Comparison of ENCODE assay signal across 8 cellular contexts in genomic region chr15:30626632-30627031, GRCh38. TPM values are rescaled to one million over a fixed set of nuclear protein-coding genes. Genes with fewer than 3 reads are reported as not detected.
A peak's percentile ranks its signal among the peaks of the same experiment; 100 is the strongest.
DNase-seq lines count a peak whose midpoint lies in the region; ATAC-seq and TF ChIP-seq lines count a peak whose summit lies in the region.
"Not testable (repeated sequence)": the region's sequence is repeated elsewhere in the genome, so short reads cannot be mapped to it uniquely, and the experiment has no call there.

No MANE protein-coding gene starts in this region.

- not testable (repeated sequence) for H3K27me3 Mint-ChIP-seq in activated naive CD8-positive, alpha-beta T cell

- H2BK12ac ChIP-seq in trophoblast cell (ENCODE audit: low read length): not testable (repeated sequence)

- H2BK5ac ChIP-seq in trophoblast cell (ENCODE audit: low read depth, low read length, poor library complexity): not testable (repeated sequence)

- TF ChIP-seq POLR2A in upper lobe of left lung (IDR thresholded peaks at IDR 0.05): not testable (repeated sequence)

- H3K4me3 ChIP-seq in SK-N-MC (peak overlapping the region; percentile 83), epithelial cell of esophagus (ENCODE audit: low read length) (peak overlapping the region; percentile 68), left lung (peak overlapping the region; percentile 55 to 61), trophoblast cell (ENCODE audit: low read depth, low read length) (peak overlapping the region; percentile 79), upper lobe of left lung (peak overlapping the region in 3 of 4 donors; percentile 51 to 70 (median 54))

- H3K27ac ChIP-seq in SK-N-MC (peak overlapping the region; percentile 81; the same call in 1 of the 2 replicates), upper lobe of left lung (peak overlapping the region in 1 of 4 donors; percentile 91)
- H3K27ac ChIP-seq in left lung; trophoblast cell (ENCODE audit: low read depth, low read length): not testable (repeated sequence)

- peak overlapping the region; percentile 83 for H3K4me2 ChIP-seq in trophoblast cell (ENCODE audit: low read length)

- not testable (repeated sequence) for H3K4ac ChIP-seq in trophoblast cell (ENCODE audit: low read depth, low read length)

- no CpG with 5 or more reads among the region's 20 CpGs for WGBS in trophoblast cell (ENCODE audit: extremely low coverage, insufficient coverage, insufficient read length)
- WGBS in upper lobe of left lung, 2 donors: 0 to 1% methylated on average over 15 of the region's 20 CpGs

- H3K14ac ChIP-seq in trophoblast cell (ENCODE audit: low read length): not testable (repeated sequence)

- H3K36me3 ChIP-seq in ES-I3 (ENCODE audit: insufficient read depth, low read length); SK-N-MC (ENCODE audit: insufficient read depth, low read length); left lung; trophoblast cell (ENCODE audit: control insufficient read depth in 1 of 2, insufficient read depth in 2 of 2, low read length in 2 of 2); upper lobe of left lung: not testable (repeated sequence)

- H3K27ac Mint-ChIP-seq in activated naive CD8-positive, alpha-beta T cell: peak overlapping the region; percentile 97

- H3K36me3 Mint-ChIP-seq in activated naive CD8-positive, alpha-beta T cell: not testable (repeated sequence)

- H3K9ac ChIP-seq in ES-I3 (ENCODE audit: low read depth, low read length): peak overlapping the region; percentile 75; the same call in 1 of the 2 replicates
- peak overlapping the region; percentile 91 for H3K9ac ChIP-seq in SK-N-MC (ENCODE audit: insufficient read length)
- not testable (repeated sequence) for H3K9ac ChIP-seq in trophoblast cell (ENCODE audit: low read length)

- not testable (repeated sequence) for H3K18ac ChIP-seq in trophoblast cell (ENCODE audit: low read length)

- not testable (repeated sequence) for H3K9me3 Mint-ChIP-seq in activated naive CD8-positive, alpha-beta T cell (ENCODE audit: low read depth)

- not testable (repeated sequence) for TF ChIP-seq EP300 in upper lobe of left lung (IDR thresholded peaks at IDR 0.05)

- not testable (repeated sequence) for H3K27me3 ChIP-seq in left lung; trophoblast cell (ENCODE audit: insufficient read depth, low read length); upper lobe of left lung

- not testable (repeated sequence) for H4K91ac ChIP-seq in trophoblast cell (ENCODE audit: low read depth, low read length)

- not testable (repeated sequence) for H3K79me2 ChIP-seq in trophoblast cell (ENCODE audit: control insufficient read depth, insufficient read depth, low read length, poor library complexity)

- H2AK5ac ChIP-seq in trophoblast cell (ENCODE audit: low read length): not testable (repeated sequence)

- H3K4me1 Mint-ChIP-seq in activated naive CD8-positive, alpha-beta T cell (ENCODE audit: low read depth): peaks cover 19% of the 10 kb centered on the region

- not testable (repeated sequence) for H4K8ac ChIP-seq in trophoblast cell (ENCODE audit: low read depth, low read length)

- H2BK120ac ChIP-seq in trophoblast cell (ENCODE audit: insufficient read depth, low read length, poor library complexity): not testable (repeated sequence)

- not testable (repeated sequence) for TF ChIP-seq CTCF in epithelial cell of esophagus (IDR thresholded peaks at IDR 0.05; ENCODE audit: insufficient read depth, low read depth, low read length, missing control alignments); left lung (IDR thresholded peaks at IDR 0.05); upper lobe of left lung (IDR thresholded peaks at IDR 0.05)

- ATAC-seq in left lung: peak; percentile 4
- ATAC-seq in upper lobe of left lung (ENCODE audit: low FRiP score in 2 of 2): not testable (repeated sequence)

- not testable (repeated sequence) for H3K23ac ChIP-seq in trophoblast cell (ENCODE audit: low read length)

- not testable (repeated sequence) for H3K4me1 ChIP-seq in ES-I3 (ENCODE audit: insufficient read depth, low read length); trophoblast cell (ENCODE audit: control insufficient read depth in 1 of 2, insufficient read depth in 2 of 2, low read length in 2 of 2); upper lobe of left lung
- H3K4me1 ChIP-seq in left lung: peaks cover 0 to 11% of the 10 kb centered on the region in 2 donors

- peak overlapping the region; percentile 99 for H3K4me3 Mint-ChIP-seq in activated naive CD8-positive, alpha-beta T cell

- not testable (repeated sequence) for H4K12ac ChIP-seq in trophoblast cell (ENCODE audit: low read depth, low read length)

- DNase-seq in HK-2 (ENCODE audit: unreplicated experiment) (peak; percentile 7), trophoblast cell (peak; percentile 28 to 55)
- DNase-seq in SK-N-MC (ENCODE audit: low read depth, low spot score); epithelial cell of esophagus (ENCODE audit: low read depth); left lung; upper lobe of left lung: not testable (repeated sequence)

- not testable (repeated sequence) for H3K9me3 ChIP-seq in ES-I3 (ENCODE audit: control insufficient read depth, insufficient read depth, low read length); SK-N-MC (ENCODE audit: low read depth, low read length); left lung; trophoblast cell (ENCODE audit: insufficient read depth, low read depth, low read length); upper lobe of left lung

- H2AFZ ChIP-seq in trophoblast cell (ENCODE audit: insufficient read depth, low read length, poor library complexity): not testable (repeated sequence)

- intact Hi-C loops in left lung (cut with DNase I): not testable (repeated sequence)

- not testable (repeated sequence) for H3K79me1 ChIP-seq in trophoblast cell (ENCODE audit: low read length)

RNA-seq across cellular contexts. Expression of gene GOLGA8H, which starts 22.8 kb away (rescaled TPM):
- total RNA-seq in left lung: 1 to 10 TPM in 1 of 2 donors, under 1 TPM in 1; 0.55 to 1.1 TPM
- 0.04 TPM in 1 of 2 replicates, not detected in the other for polyA plus RNA-seq in trophoblast cell (2013)
- 1 to 10 TPM in 2 of 6 donors, under 1 TPM in 4; 0.46 to 7.3 (median 0.89) TPM for total RNA-seq in upper lobe of left lung
